ENCODE assay signal across 1 cellular context in the genomic region with DNA sequence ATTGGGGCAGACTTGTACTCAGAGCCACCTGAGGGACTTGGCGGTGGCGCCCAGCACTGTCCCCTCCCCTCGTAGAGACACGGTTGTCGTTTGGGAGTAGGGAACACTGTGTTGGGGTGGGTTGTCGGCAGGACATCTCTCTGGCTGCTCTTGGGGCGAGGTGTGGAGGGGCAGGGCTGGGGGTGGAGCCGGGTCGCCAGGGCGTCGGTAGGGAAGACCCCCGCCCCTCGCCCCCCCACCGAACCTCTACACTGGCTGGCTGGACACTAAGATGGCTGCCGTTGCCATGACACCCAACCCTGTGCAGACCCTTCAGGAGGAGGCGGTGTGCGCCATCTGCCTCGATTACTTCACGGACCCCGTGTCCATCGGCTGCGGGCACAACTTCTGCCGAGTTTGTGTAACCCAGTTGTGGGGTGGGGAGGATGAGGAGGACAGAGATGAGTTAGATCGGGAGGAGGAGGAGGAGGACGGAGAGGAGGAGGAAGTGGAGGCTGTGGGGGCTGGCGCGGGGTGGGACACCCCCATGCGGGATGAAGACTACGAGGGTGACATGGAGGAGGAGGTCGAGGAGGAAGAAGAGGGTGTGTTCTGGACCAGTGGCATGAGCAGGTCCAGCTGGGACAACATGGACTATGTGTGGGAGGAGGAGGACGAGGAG.
TF ChIP-seq lines count a peak whose summit lies in the region.

No MANE protein-coding gene starts in this region.

TF ChIP-seq in GM12878, 131 proteins besides CTCF, POLR2A, EP300 and RAD21 (continued from another document):
- TF ChIP-seq, protein P1, sequence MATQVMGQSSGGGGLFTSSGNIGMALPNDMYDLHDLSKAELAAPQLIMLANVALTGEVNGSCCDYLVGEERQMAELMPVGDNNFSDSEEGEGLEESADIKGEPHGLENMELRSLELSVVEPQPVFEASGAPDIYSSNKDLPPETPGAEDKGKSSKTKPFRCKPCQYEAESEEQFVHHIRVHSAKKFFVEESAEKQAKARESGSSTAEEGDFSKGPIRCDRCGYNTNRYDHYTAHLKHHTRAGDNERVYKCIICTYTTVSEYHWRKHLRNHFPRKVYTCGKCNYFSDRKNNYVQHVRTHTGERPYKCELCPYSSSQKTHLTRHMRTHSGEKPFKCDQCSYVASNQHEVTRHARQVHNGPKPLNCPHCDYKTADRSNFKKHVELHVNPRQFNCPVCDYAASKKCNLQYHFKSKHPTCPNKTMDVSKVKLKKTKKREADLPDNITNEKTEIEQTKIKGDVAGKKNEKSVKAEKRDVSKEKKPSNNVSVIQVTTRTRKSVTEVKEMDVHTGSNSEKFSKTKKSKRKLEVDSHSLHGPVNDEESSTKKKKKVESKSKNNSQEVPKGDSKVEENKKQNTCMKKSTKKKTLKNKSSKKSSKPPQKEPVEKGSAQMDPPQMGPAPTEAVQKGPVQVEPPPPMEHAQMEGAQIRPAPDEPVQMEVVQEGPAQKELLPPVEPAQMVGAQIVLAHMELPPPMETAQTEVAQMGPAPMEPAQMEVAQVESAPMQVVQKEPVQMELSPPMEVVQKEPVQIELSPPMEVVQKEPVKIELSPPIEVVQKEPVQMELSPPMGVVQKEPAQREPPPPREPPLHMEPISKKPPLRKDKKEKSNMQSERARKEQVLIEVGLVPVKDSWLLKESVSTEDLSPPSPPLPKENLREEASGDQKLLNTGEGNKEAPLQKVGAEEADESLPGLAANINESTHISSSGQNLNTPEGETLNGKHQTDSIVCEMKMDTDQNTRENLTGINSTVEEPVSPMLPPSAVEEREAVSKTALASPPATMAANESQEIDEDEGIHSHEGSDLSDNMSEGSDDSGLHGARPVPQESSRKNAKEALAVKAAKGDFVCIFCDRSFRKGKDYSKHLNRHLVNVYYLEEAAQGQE (IDR thresholded peaks at IDR 0.05; ENCODE audit: low read depth, low read length), result no peak
- TF ChIP-seq NFXL1 (IDR thresholded peaks at IDR 0.05; ENCODE audit: borderline replicate concordance), result peak; percentile 99
- no peak for TF ChIP-seq NFYA (IDR thresholded peaks at IDR 0.05; ENCODE audit: borderline replicate concordance, low read depth, low read length)
- TF ChIP-seq SP1 (IDR thresholded peaks at IDR 0.05; ENCODE audit: low read depth, low read length), result peak; percentile 1
- no peak for TF ChIP-seq ETV6 (conservative IDR thresholded peaks at IDR 0.05 in 1 of 2, IDR thresholded peaks at IDR 0.05 in 1 of 2; ENCODE audit: borderline replicate concordance in 1 of 2, low read depth in 1 of 2)
- peak; percentile 71 for TF ChIP-seq HDGF (IDR thresholded peaks at IDR 0.05)
- peak; percentile 32; the same call in 1 of the 2 replicates for TF ChIP-seq BACH1 (IDR thresholded peaks at IDR 0.05; ENCODE audit: borderline replicate concordance)
- no peak for TF ChIP-seq TAF1 (IDR thresholded peaks at IDR 0.05; ENCODE audit: borderline replicate concordance, low read depth, low read length)
- peak; percentile 32; the same call in 1 of the 2 replicates for TF ChIP-seq LARP7 (IDR thresholded peaks at IDR 0.05)
- TF ChIP-seq, protein P2, sequence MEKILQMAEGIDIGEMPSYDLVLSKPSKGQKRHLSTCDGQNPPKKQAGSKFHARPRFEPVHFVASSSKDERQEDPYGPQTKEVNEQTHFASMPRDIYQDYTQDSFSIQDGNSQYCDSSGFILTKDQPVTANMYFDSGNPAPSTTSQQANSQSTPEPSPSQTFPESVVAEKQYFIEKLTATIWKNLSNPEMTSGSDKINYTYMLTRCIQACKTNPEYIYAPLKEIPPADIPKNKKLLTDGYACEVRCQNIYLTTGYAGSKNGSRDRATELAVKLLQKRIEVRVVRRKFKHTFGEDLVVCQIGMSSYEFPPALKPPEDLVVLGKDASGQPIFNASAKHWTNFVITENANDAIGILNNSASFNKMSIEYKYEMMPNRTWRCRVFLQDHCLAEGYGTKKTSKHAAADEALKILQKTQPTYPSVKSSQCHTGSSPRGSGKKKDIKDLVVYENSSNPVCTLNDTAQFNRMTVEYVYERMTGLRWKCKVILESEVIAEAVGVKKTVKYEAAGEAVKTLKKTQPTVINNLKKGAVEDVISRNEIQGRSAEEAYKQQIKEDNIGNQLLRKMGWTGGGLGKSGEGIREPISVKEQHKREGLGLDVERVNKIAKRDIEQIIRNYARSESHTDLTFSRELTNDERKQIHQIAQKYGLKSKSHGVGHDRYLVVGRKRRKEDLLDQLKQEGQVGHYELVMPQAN (conservative IDR thresholded peaks at IDR 0.05), result peak; percentile 71
- peak; percentile 25; the same call in 1 of the 2 replicates for TF ChIP-seq CHD1 (IDR thresholded peaks at IDR 0.05; ENCODE audit: low read depth, low read length)
- no peak for TF ChIP-seq MAX (IDR thresholded peaks at IDR 0.05; ENCODE audit: low read depth, low read length)
